Comparison of ENCODE assay signal across 9 cellular contexts in the genomic region with DNA sequence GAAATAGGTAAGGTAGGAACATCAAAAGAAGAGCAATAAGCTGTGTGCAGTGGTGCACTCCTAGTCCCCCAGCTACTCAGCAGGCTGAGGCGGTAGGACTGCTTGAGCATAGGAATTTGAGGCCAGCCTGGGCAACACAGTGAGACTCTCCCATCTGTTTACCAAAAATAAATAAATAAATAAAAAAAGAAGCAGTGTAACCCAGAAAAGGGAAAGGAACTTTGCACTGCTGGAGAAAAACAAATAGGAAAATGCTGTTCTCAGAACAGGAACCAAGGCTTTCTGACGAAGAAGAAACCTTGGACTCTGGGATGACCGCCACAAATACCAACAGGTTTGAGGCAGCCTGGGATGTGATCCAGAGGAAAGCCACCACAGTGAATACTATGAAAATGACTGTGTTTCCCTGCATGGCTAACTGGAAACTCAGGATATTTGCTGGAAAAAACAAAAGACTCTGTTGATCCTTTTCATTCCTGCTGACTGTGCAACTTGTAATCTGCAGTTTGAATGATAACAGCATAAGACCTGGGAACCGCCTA. TPM values are rescaled to one million over a fixed set of nuclear protein-coding genes. Genes with fewer than 3 reads are reported as not detected.
DNase-seq lines count a peak whose midpoint lies in the region; ATAC-seq, FAIRE-seq and TF ChIP-seq lines count a peak whose summit lies in the region.
"Had no signal": no experiment of that assay in that cellular context is flagged by ENCODE, and none has a peak within 500 bp of the region (broad histone marks: within the 10 kb centered on the region; RNA-seq: fewer than 3 reads in every experiment).

No MANE protein-coding gene starts in this region.

- TF ChIP-seq CTCF in K562 (IDR thresholded peaks at IDR 0.05 in 2 of 3, conservative IDR thresholded peaks at IDR 0.05 in 1 of 3; ENCODE audit: insufficient read depth in 2 of 3, low read depth in 1 of 3, low read length in 3 of 3) (no peak), RWPE1 (conservative IDR thresholded peaks at IDR 0.05; ENCODE audit: low read depth) (no peak)

- H3K9me3 ChIP-seq in K562 (replicated peaks; ENCODE audit: control insufficient read depth, insufficient read depth, low read depth, low read length): no peaks in the 10 kb centered on the region

- no peak for TF ChIP-seq POLR2A in K562 (conservative IDR thresholded peaks at IDR 0.05)

- H3K9ac ChIP-seq in K562 (ENCODE audit: insufficient read depth in 1 of 2, low read depth in 2 of 2, low read length in 2 of 2): no peak overlapping the region

- no peak for TF ChIP-seq EP300 in K562 (IDR thresholded peaks at IDR 0.05; ENCODE audit: low read length)

- CTCF ChIA-PET in K562 (lab: Yijun Ruan, JAX; ENCODE audit: low intra/inter-chr PET ratio) (no interaction called here), RWPE1 (lab: Yijun Ruan, JAX) (no interaction called here)

- in situ Hi-C loops in K562 (cut with MboI): no loop called here

- H3K4me3 ChIP-seq in K562: no peak overlapping the region

- ATAC-seq in K562: no peak
- no peak for ATAC-seq in HG02571 (IDR thresholded peaks at IDR 0.05; ENCODE audit: unreplicated experiment)
- no peak for ATAC-seq in HG03457 (IDR thresholded peaks at IDR 0.05; ENCODE audit: unreplicated experiment)

- DNase-seq in HS-5 (ENCODE audit: low read depth) (peak; percentile 10), K562 (ENCODE audit: extremely low read depth in 1 of 4, low spot score in 3 of 4) (no peak), kidney tubule cell (ENCODE audit: low spot score) (peak; percentile 69), substantia nigra (lab: John Stamatoyannopoulos, UW) (peak in 24 of 49 donors; percentile 3 to 56 (median 18)), RPMI8226 (no peak), RWPE1 (ENCODE audit: low spot score) (no peak)
- DNase-seq: effector CD8-positive, alpha-beta T cell had no signal

- intact Hi-C loops in K562 (cut with micrococcal nuclease): no loop called here

- no peaks in the 10 kb centered on the region; a peak in 2 of 5 replicates for H3K4me1 ChIP-seq in K562 (replicated peaks in 1 of 2; ENCODE audit: control insufficient read depth in 2 of 2, insufficient read depth in 2 of 2, low read length in 2 of 2)

- TF ChIP-seq RAD21 in K562 (CRISPR knock-in tag; conservative IDR thresholded peaks at IDR 0.05 in 1 of 2, IDR thresholded peaks at IDR 0.05 in 1 of 2): no peak

- POLR2A ChIA-PET in K562 (lab: Yijun Ruan, JAX): interaction anchor here (1.5 kb wide), 1 partner anchor 11 kb away, joined by 3 read pairs; no protein-coding TSS in a partner anchor
- POLR2A ChIA-PET in RWPE1 (lab: Yijun Ruan, JAX; ENCODE audit: low non-redundant PET): no interaction called here

- WGBS in K562 (ENCODE audit: insufficient coverage, low coverage, missing lambda C conversion rate): 83% methylated on average over 3 of the region's 4 CpGs

- no peaks in the 10 kb centered on the region for H4K20me1 ChIP-seq in K562 (replicated peaks; ENCODE audit: control insufficient read depth, insufficient read depth, low read length)

- BruUV-seq in K562 (replicated peaks; lab: Mats Ljungman, UMichigan): no TSS peak

- no peak for FAIRE-seq in K562 (lab: Jason Lieb, UNC)

- no peak overlapping the region for H2AFZ ChIP-seq in K562 (ENCODE audit: low read depth, low read length)

- no peak overlapping the region for H3K4me2 ChIP-seq in K562 (ENCODE audit: insufficient read depth, low read length)

- H3K9me1 ChIP-seq in K562 (ENCODE audit: control insufficient read depth, insufficient read depth, low read length): no peaks in the 10 kb centered on the region

- no peaks in the 10 kb centered on the region for H3K27me3 ChIP-seq in K562 (ENCODE audit: control insufficient read depth in 2 of 2, insufficient read depth in 2 of 2, low read length in 2 of 2)

- H3K27ac ChIP-seq in K562 (ENCODE audit: extremely low read depth, low read depth, low read length) (no peak overlapping the region), substantia nigra (ENCODE audit: low read depth, low read length, poor library complexity, severe bottlenecking) (peak overlapping the region; percentile 35), RWPE1 (no peak overlapping the region)

- H3K36me3 ChIP-seq in K562 (ENCODE audit: control insufficient read depth, insufficient read depth, low read length): peaks cover 72% of the 10 kb centered on the region; the same call in 2 of the 3 replicates

- H3K79me2 ChIP-seq in K562 (ENCODE audit: control insufficient read depth, insufficient read depth, low read length): no peaks in the 10 kb centered on the region

TF ChIP-seq in K562, 482 proteins besides CTCF, POLR2A, EP300 and RAD21:
- no peak for TF ChIP-seq CXXC5 (CRISPR knock-in tag; IDR thresholded peaks at IDR 0.05)
- TF ChIP-seq TCF3 (CRISPR knock-in tag; IDR thresholded peaks at IDR 0.05): no peak
- TF ChIP-seq MAFF (IDR thresholded peaks at IDR 0.05; ENCODE audit: low read length): peak; percentile 80
- peak; percentile 82 for TF ChIP-seq C11orf30 (IDR thresholded peaks at IDR 0.05; ENCODE audit: low read depth)
- TF ChIP-seq XRCC4 (IDR thresholded peaks at IDR 0.05; ENCODE audit: extremely low read depth, insufficient read depth, insufficient read length): no peak
- TF ChIP-seq ZNF316 (IDR thresholded peaks at IDR 0.05): peak; percentile 87
- peak; percentile 30; the same call in 1 of the 2 replicates for TF ChIP-seq ZNF121 (CRISPR knock-in tag; conservative IDR thresholded peaks at IDR 0.05)
- TF ChIP-seq SPI1 (IDR thresholded peaks at IDR 0.05; ENCODE audit: borderline replicate concordance, low read depth, low read length): no peak
- TF ChIP-seq CHD4 (IDR thresholded peaks at IDR 0.05; ENCODE audit: insufficient read depth, insufficient replicate concordance, low read depth, low read length, poor library complexity, severe bottlenecking): no peak
- TF ChIP-seq, protein P1, sequence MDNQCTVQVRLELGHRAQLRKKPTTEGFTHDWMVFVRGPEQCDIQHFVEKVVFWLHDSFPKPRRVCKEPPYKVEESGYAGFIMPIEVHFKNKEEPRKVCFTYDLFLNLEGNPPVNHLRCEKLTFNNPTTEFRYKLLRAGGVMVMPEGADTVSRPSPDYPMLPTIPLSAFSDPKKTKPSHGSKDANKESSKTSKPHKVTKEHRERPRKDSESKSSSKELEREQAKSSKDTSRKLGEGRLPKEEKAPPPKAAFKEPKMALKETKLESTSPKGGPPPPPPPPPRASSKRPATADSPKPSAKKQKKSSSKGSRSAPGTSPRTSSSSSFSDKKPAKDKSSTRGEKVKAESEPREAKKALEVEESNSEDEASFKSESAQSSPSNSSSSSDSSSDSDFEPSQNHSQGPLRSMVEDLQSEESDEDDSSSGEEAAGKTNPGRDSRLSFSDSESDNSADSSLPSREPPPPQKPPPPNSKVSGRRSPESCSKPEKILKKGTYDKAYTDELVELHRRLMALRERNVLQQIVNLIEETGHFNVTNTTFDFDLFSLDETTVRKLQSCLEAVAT (IDR thresholded peaks at IDR 0.05): no peak
- TF ChIP-seq MAFG (tag; conservative IDR thresholded peaks at IDR 0.05): peak; percentile 81
- TF ChIP-seq ZNF212 (CRISPR knock-in tag; IDR thresholded peaks at IDR 0.05): no peak
- peak; percentile 80 for TF ChIP-seq MAFK (IDR thresholded peaks at IDR 0.05; ENCODE audit: low read length)
- TF ChIP-seq, protein P2, sequence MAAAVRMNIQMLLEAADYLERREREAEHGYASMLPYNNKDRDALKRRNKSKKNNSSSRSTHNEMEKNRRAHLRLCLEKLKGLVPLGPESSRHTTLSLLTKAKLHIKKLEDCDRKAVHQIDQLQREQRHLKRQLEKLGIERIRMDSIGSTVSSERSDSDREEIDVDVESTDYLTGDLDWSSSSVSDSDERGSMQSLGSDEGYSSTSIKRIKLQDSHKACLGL (CRISPR knock-in tag; IDR thresholded peaks at IDR 0.05; ENCODE audit: borderline replicate concordance, poor library complexity, severe bottlenecking): no peak
TF ChIP-seq in K562: peak in this region for 6.

RNA-seq across cellular contexts. Expression of a gene that starts 41.2 kb away (rescaled TPM):
- 24.1 and 46.0 TPM in 2 replicates for total RNA-seq in K562 (2011; cell fraction: chromatin; rRNA removed; ENCODE audit: low replicate concordance)
- total RNA-seq in K562 (2011; cell fraction: nucleolus; rRNA removed): 21.0 and 27.5 TPM in 2 replicates
- total RNA-seq in K562 (2011; cell fraction: nucleoplasm; rRNA removed): 32.6 and 47.8 TPM in 2 replicates
- total RNA-seq in K562 (2014; rRNA removed): 42.0 and 60.8 TPM in 2 replicates
- 26.5 and 30.1 TPM in 2 replicates for total RNA-seq in K562 (2014; rRNA removed; fragmentation: Illumina TruSeq; extraction: Trizol)
- 19.1 and 20.3 TPM in 2 replicates for total RNA-seq in K562 (2015; rRNA removed; fragmentation: Illumina TruSeq; extraction: Trizol)
- total RNA-seq in K562 (2021): 23.8 and 25.6 TPM in 2 replicates
- 6.3 and 8.1 TPM in 2 replicates for polyA plus RNA-seq in K562 (2011; rRNA removed)
- polyA plus RNA-seq in K562 (2011; cell fraction: cytosol; rRNA removed): 5.9 and 11.5 TPM in 2 replicates
- polyA plus RNA-seq in K562 (2011; cell fraction: nucleus; rRNA removed): 10.5 and 11.8 TPM in 2 replicates
- 19.6 and 25.0 TPM in 2 replicates for polyA plus RNA-seq in K562 (2012)
- 24.6 and 27.6 TPM in 2 replicates for polyA plus RNA-seq in K562 (2014; fragmentation: Illumina TruSeq; extraction: Trizol)
- polyA plus RNA-seq in K562 (2014; fragmentation: Nextera tagmentation; extraction: Ambion mirVana): 10 to 100 TPM in 1 of 2 experiments, 1 to 10 TPM in 1; 8.9 to 10.5 TPM
- 16.1 and 25.3 TPM in 2 replicates for polyA plus RNA-seq in K562 (2014; rRNA removed)
- 11.0 and 13.2 TPM in 2 replicates for polyA minus RNA-seq in K562 (2011; rRNA and poly(A)+ RNA removed)
- 12.8 and 13.1 TPM in 2 replicates for polyA minus RNA-seq in K562 (2011; cell fraction: cytosol; rRNA and poly(A)+ RNA removed)
- polyA minus RNA-seq in K562 (2011; cell fraction: nucleus; rRNA and poly(A)+ RNA removed): 22.3 and 23.7 TPM in 2 replicates

RNA-seq across cellular contexts. Expression of a gene that starts 41.3 kb away (rescaled TPM):
- total RNA-seq in K562 (2011; cell fraction: chromatin; rRNA removed; ENCODE audit: low replicate concordance): 7.0 and 12.4 TPM in 2 replicates
- 3.3 and 4.0 TPM in 2 replicates for total RNA-seq in K562 (2011; cell fraction: nucleolus; rRNA removed)
- total RNA-seq in K562 (2011; cell fraction: nucleoplasm; rRNA removed): 4.5 and 7.0 TPM in 2 replicates
- total RNA-seq in K562 (2014; rRNA removed): 15.1 and 15.3 TPM in 2 replicates
- total RNA-seq in K562 (2014; rRNA removed; fragmentation: Illumina TruSeq; extraction: Trizol): 9.8 and 11.0 TPM in 2 replicates
- total RNA-seq in K562 (2015; rRNA removed; fragmentation: Illumina TruSeq; extraction: Trizol): 7.9 and 9.5 TPM in 2 replicates
- total RNA-seq in K562 (2021): 6.8 and 9.0 TPM in 2 replicates
- 17.2 and 18.7 TPM in 2 replicates for polyA plus RNA-seq in K562 (2011; rRNA removed)
- 12.4 and 15.1 TPM in 2 replicates for polyA plus RNA-seq in K562 (2011; cell fraction: cytosol; rRNA removed)
- polyA plus RNA-seq in K562 (2011; cell fraction: nucleus; rRNA removed): 12.1 and 12.3 TPM in 2 replicates
- polyA plus RNA-seq in K562 (2012): 10.6 and 12.0 TPM in 2 replicates
- polyA plus RNA-seq in K562 (2014; fragmentation: Illumina TruSeq; extraction: Trizol): 7.4 and 10.0 TPM in 2 replicates
- polyA plus RNA-seq in K562 (2014; fragmentation: Nextera tagmentation; extraction: Ambion mirVana): 1 to 10 TPM; 5.9 to 8.0 TPM
- 15.5 and 22.7 TPM in 2 replicates for polyA plus RNA-seq in K562 (2014; rRNA removed)
- 8.1 and 10.3 TPM in 2 replicates for polyA minus RNA-seq in K562 (2011; rRNA and poly(A)+ RNA removed)
- 3.0 and 4.1 TPM in 2 replicates for polyA minus RNA-seq in K562 (2011; cell fraction: cytosol; rRNA and poly(A)+ RNA removed)
- polyA minus RNA-seq in K562 (2011; cell fraction: nucleus; rRNA and poly(A)+ RNA removed): 1.9 and 3.2 TPM in 2 replicates

Comparison
In these comparisons a context has a peak if more than half of its experiments do, and no peak if none do; other contexts are left out.
1. DNase-seq: peak in HS-5 (single experiment) and kidney tubule cell (single experiment); none in K562 (0 of 4), RPMI8226 (single experiment) and RWPE1 (single experiment).